In the genomic region with DNA sequence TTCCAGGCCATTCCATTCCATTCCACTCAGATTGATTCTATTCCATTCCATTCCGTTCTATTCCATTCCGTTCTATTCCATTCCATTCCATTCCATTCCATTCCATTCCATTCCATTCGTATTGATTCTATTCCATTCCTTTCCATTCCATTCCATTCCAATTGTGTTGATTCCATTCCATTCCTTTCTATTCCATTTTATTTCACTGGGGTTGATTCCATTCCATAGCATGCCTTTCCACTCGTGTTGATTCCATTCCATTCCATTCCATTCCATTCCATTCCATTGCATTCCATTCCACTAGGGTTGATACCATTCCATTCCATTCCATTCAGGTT, we compare ENCODE assay signal across 22 cellular contexts.
DNase-seq lines count a peak whose midpoint lies in the region; ATAC-seq and TF ChIP-seq lines count a peak whose summit lies in the region.
"Had no signal": no experiment of that assay in that cellular context is flagged by ENCODE, and none has a peak within 500 bp of the region (broad histone marks: within the 10 kb centered on the region; RNA-seq: fewer than 3 reads in every experiment).

No MANE protein-coding gene starts in this region.

- no peak overlapping the region for H3K14ac ChIP-seq in IMR-90 (replicated peaks; ENCODE audit: low read depth, low read length)
- no peak overlapping the region for H3K14ac ChIP-seq in neuronal stem cell (ENCODE audit: low read length)

- in situ Hi-C loops in IMR-90 (cut with MboI; ENCODE audit: low sequenced_read_pairs): no loop called here

- no peak overlapping the region for H3K4me2 ChIP-seq in IMR-90 (ENCODE audit: low read depth, low read length)
- no peak overlapping the region for H3K4me2 ChIP-seq in neuronal stem cell (ENCODE audit: insufficient read depth, low read length, poor library complexity, severe bottlenecking)

- CTCF ChIA-PET in IMR-90 (lab: Yijun Ruan, JAX): no interaction called here

- H2AK9ac ChIP-seq in IMR-90 (replicated peaks; ENCODE audit: low read depth, low read length, poor library complexity): no peak overlapping the region

- H2BK5ac ChIP-seq in IMR-90 (ENCODE audit: low read depth, low read length, poor library complexity, severe bottlenecking): no peak overlapping the region
- H2BK5ac ChIP-seq in neuronal stem cell (ENCODE audit: low read length): no peak overlapping the region

- H3K4ac ChIP-seq in IMR-90 (ENCODE audit: low read depth, low read length): no peak overlapping the region
- H3K4ac ChIP-seq in neuronal stem cell (ENCODE audit: low read length): no peak overlapping the region

- H3K79me1 ChIP-seq in IMR-90 (ENCODE audit: low read depth in 1 of 2, low read length in 2 of 2) (no peaks in the 10 kb centered on the region), neuronal stem cell (ENCODE audit: low read depth, low read length) (no peaks in the 10 kb centered on the region)

- H3K27ac ChIP-seq in IMR-90 (ENCODE audit: insufficient read depth, low read length) (no peak overlapping the region), neuronal stem cell (replicated peaks; ENCODE audit: low read length) (no peak overlapping the region), suprapubic skin (no peak overlapping the region)
- H3K27ac ChIP-seq: right lobe of liver had no signal

- H4K20me1 ChIP-seq in IMR-90 (ENCODE audit: insufficient read depth, low read length): no peaks in the 10 kb centered on the region

- TF ChIP-seq CTCF in IMR-90 (conservative IDR thresholded peaks at IDR 0.05; ENCODE audit: low read depth, low read length) (no peak), fibroblast of pulmonary artery (IDR thresholded peaks at IDR 0.05; ENCODE audit: low read length, missing control alignments) (no peak), suprapubic skin (IDR thresholded peaks at IDR 0.05) (no peak)

- 54 to 100% methylated on average over 3 to 4 of the region's 4 CpGs for WGBS in IMR-90 (ENCODE audit: extremely low coverage in 2 of 2, insufficient read length in 1 of 2), 2 experiments
- 100% methylated on average over 3 of the region's 4 CpGs for WGBS in neuronal stem cell (ENCODE audit: extremely low coverage in 2 of 2, insufficient read length in 2 of 2, insufficient replicate concordance in 1 of 2), 2 donors
- WGBS in suprapubic skin: 73% methylated on average over 4 of the region's 4 CpGs

- no peak overlapping the region for H4K5ac ChIP-seq in IMR-90 (ENCODE audit: low read depth, low read length)

- H2AFZ ChIP-seq in IMR-90 (replicated peaks; ENCODE audit: low read length, poor library complexity) (no peak overlapping the region), neuronal stem cell (ENCODE audit: low read length) (no peak overlapping the region)

- no TSS peak for BruUV-seq in IMR-90 (replicated peaks; lab: Mats Ljungman, UMichigan)

- no peak overlapping the region for H3K18ac ChIP-seq in IMR-90 (ENCODE audit: low read depth, low read length)
- no peak overlapping the region for H3K18ac ChIP-seq in neuronal stem cell (ENCODE audit: low read length)

- H2BK12ac ChIP-seq in neuronal stem cell (ENCODE audit: low read length): no peak overlapping the region

- intact Hi-C loops in IMR-90 (cut with micrococcal nuclease): no loop called here

- ATAC-seq in IMR-90 (ENCODE audit: low read depth): no peak
- no peak for ATAC-seq in GM19351 (IDR thresholded peaks at IDR 0.05; ENCODE audit: unreplicated experiment)

- H4K8ac ChIP-seq in IMR-90 (ENCODE audit: low read depth in 2 of 2, low read length in 2 of 2) (no peak overlapping the region), neuronal stem cell (ENCODE audit: low read depth, low read length) (no peak overlapping the region)

- TF ChIP-seq EP300 in suprapubic skin (IDR thresholded peaks at IDR 0.05): no peak

- H3K4me3 ChIP-seq in IMR-90 (ENCODE audit: insufficient read depth, low read depth, low read length) (no peak overlapping the region), fibroblast of pulmonary artery (replicated peaks; ENCODE audit: low read depth, low read length) (no peak overlapping the region), neuronal stem cell (ENCODE audit: low read length in 2 of 2) (no peak overlapping the region), suprapubic skin (no peak overlapping the region)
- H3K4me3 ChIP-seq: right lobe of liver had no signal

- H3K27me3 ChIP-seq in IMR-90 (ENCODE audit: control insufficient read depth, insufficient read depth, low read length): no peaks in the 10 kb centered on the region
- H3K27me3 ChIP-seq in neuronal stem cell (ENCODE audit: control insufficient read depth in 3 of 3, insufficient read depth in 3 of 3, low read depth in 1 of 3, low read length in 3 of 3): no peaks in the 10 kb centered on the region
- H3K27me3 ChIP-seq in suprapubic skin: no peaks in the 10 kb centered on the region
- H3K27me3 ChIP-seq: right lobe of liver had no signal

- no peak overlapping the region for H3K56ac ChIP-seq in IMR-90 (ENCODE audit: extremely low read depth, insufficient read depth, low read length)

- H3K23ac ChIP-seq in IMR-90 (ENCODE audit: low read depth, low read length) (no peak overlapping the region), neuronal stem cell (ENCODE audit: low read depth, low read length, poor library complexity) (no peak overlapping the region)

- no peak overlapping the region for H3K9ac ChIP-seq in IMR-90 (ENCODE audit: low read depth, low read length)
- no peak overlapping the region for H3K9ac ChIP-seq in neuronal stem cell (ENCODE audit: low read depth, low read length, poor library complexity)

- H3K4me1 ChIP-seq in IMR-90 (ENCODE audit: control insufficient read depth, insufficient read depth, low read length) (no peaks in the 10 kb centered on the region), neuronal stem cell (ENCODE audit: control insufficient read depth in 2 of 2, insufficient read depth in 1 of 2, low read depth in 1 of 2, low read length in 2 of 2) (no peaks in the 10 kb centered on the region), suprapubic skin (no peaks in the 10 kb centered on the region)
- H3K4me1 ChIP-seq: right lobe of liver had no signal

- DNase-seq in IMR-90 (peak; percentile 65), astrocyte of the hippocampus (ENCODE audit: low read depth, low spot score) (peak; percentile 24), fibroblast of pulmonary artery (ENCODE audit: low read depth) (peak; percentile 29), neuronal stem cell (ENCODE audit: low spot score) (peak; percentile 69), NCI-H748 (lab: John Stamatoyannopoulos, UW; ENCODE audit: unreplicated experiment) (no peak), suprapubic skin (ENCODE audit: low spot score in 2 of 2) (no peak)
- DNase-seq in central memory CD4-positive, alpha-beta T cell: no peak
- DNase-seq: activated CD4-positive, CD25-positive, alpha-beta regulatory T cell treated with anti-CD3 and anti-CD28 coated beads, Interleukin-2, amount 50 U/mL, for 72 hours; activated CD8-positive, alpha-beta T cell treated with anti-CD3 and anti-CD28 coated beads, Interleukin-2, amount 10 ng/mL, durations not matched to agents 7 days and 5 days; activated naive CD4-positive, alpha-beta T cell treated with Interleukin-2 at 50 U/mL for 16 hours; activated T-cell treated with anti-CD3 and anti-CD28 coated beads, Interleukin-2, amount 50 U/mL, for 1 hour; amygdala; CD4-positive, alpha-beta T cell; cerebellar nuclear complex; DMS153; effector CD8-positive, alpha-beta T cell; naive thymus-derived CD8-positive, alpha-beta T cell; NCI-H1436; NCI-H524; right lobe of liver; SW 1271 had no signal

- no peak overlapping the region for H2AK5ac ChIP-seq in IMR-90 (ENCODE audit: low read depth, low read length)
- H2AK5ac ChIP-seq in neuronal stem cell (ENCODE audit: low read depth, low read length): no peak overlapping the region

- peaks cover 43% of the 10 kb centered on the region for H3K9me3 ChIP-seq in IMR-90 (ENCODE audit: control insufficient read depth, insufficient read depth, low read length)
- H3K9me3 ChIP-seq in neuronal stem cell (replicated peaks in 1 of 2; ENCODE audit: control insufficient read depth in 2 of 2, insufficient read depth in 1 of 2, low read depth in 1 of 2, low read length in 2 of 2): peaks cover 32 to 41% of the 10 kb centered on the region in 2 donors
- H3K9me3 ChIP-seq in suprapubic skin: peaks cover 44% of the 10 kb centered on the region

- H2BK15ac ChIP-seq in IMR-90 (ENCODE audit: low read depth, low read length) (no peak overlapping the region), neuronal stem cell (ENCODE audit: low read length) (no peak overlapping the region)

- H3K36me3 ChIP-seq in IMR-90 (ENCODE audit: control insufficient read depth, insufficient read depth, low read length) (no peaks in the 10 kb centered on the region), neuronal stem cell (replicated peaks in 1 of 2; ENCODE audit: control insufficient read depth in 2 of 2, insufficient read depth in 2 of 2, low read length in 2 of 2) (no peaks in the 10 kb centered on the region), suprapubic skin (no peaks in the 10 kb centered on the region)
- H3K36me3 ChIP-seq: right lobe of liver had no signal

- dilution Hi-C loops in IMR-90 (cut with HindIII; ENCODE audit: low sequenced_read_pairs, unreplicated experiment): no loop called here

- H2BK20ac ChIP-seq in IMR-90 (ENCODE audit: low read depth, low read length): no peak overlapping the region

- TF ChIP-seq POLR2A in IMR-90 (IDR thresholded peaks at IDR 0.05; ENCODE audit: low read depth, low read length) (no peak), suprapubic skin (IDR thresholded peaks at IDR 0.05) (no peak)

- POLR2A ChIA-PET in IMR-90 (lab: Charles Lee; ENCODE audit: unreplicated experiment): no interaction called here

- H2BK120ac ChIP-seq in IMR-90 (ENCODE audit: low read depth, low read length): no peak overlapping the region
- H2BK120ac ChIP-seq in neuronal stem cell (ENCODE audit: low read depth, low read length): no peak overlapping the region

- no peaks in the 10 kb centered on the region for H3K9me1 ChIP-seq in IMR-90 (ENCODE audit: insufficient read depth, low read length)

- H4K91ac ChIP-seq in IMR-90 (ENCODE audit: insufficient read depth, low read depth, low read length): no peak overlapping the region
- H4K91ac ChIP-seq in neuronal stem cell (ENCODE audit: low read depth, low read length, poor library complexity): no peak overlapping the region

- no peak for TF ChIP-seq RAD21 in IMR-90 (IDR thresholded peaks at IDR 0.05; ENCODE audit: low read length)

TF ChIP-seq in IMR-90, 13 proteins besides CTCF, POLR2A, EP300 and RAD21 (continues in another document):
- TF ChIP-seq MAFK (IDR thresholded peaks at IDR 0.05; ENCODE audit: low read depth, low read length) (no peak), FOS (IDR thresholded peaks at IDR 0.05; ENCODE audit: low read depth, low read length) (no peak)
- TF ChIP-seq, protein P1, sequence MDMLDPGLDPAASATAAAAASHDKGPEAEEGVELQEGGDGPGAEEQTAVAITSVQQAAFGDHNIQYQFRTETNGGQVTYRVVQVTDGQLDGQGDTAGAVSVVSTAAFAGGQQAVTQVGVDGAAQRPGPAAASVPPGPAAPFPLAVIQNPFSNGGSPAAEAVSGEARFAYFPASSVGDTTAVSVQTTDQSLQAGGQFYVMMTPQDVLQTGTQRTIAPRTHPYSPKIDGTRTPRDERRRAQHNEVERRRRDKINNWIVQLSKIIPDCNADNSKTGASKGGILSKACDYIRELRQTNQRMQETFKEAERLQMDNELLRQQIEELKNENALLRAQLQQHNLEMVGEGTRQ (IDR thresholded peaks at IDR 0.05; ENCODE audit: low read depth, low read length): no peak

Comparison
In these comparisons a context has a peak if more than half of its experiments do, and no peak if none do; other contexts are left out.
1. DNase-seq: peak in IMR-90 (single experiment), astrocyte of the hippocampus (single experiment), fibroblast of pulmonary artery (single experiment) and neuronal stem cell (single experiment); none in NCI-H748 (single experiment), suprapubic skin (0 of 2) and central memory CD4-positive, alpha-beta T cell (single experiment).